Comparison of ENCODE assay signal across 16 cellular contexts in the genomic region with DNA sequence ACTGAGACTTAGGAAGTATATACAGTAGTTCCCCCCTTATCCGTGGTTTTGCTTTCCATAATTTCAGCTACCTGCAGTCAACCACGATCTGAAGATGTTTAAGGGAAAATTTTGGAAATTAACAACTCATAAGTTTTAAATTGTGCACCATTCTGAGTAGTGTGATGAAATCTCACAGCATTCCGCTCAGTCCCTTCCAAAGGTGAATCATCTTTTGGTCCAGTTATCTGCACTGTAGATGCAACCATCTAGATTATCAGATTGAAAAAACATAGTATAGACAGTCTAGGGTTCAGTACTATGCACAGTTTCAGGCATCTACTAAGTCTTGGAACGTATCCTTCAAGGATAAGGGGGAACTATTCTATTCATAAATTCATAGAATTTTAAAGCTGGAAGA.
DNase-seq lines count a peak whose midpoint lies in the region; ATAC-seq and TF ChIP-seq lines count a peak whose summit lies in the region.
"Had no signal": no experiment of that assay in that cellular context is flagged by ENCODE, and none has a peak within 500 bp of the region (broad histone marks: within the 10 kb centered on the region; RNA-seq: fewer than 3 reads in every experiment).

No MANE protein-coding gene starts in this region.

- no peak overlapping the region for H3K27ac ChIP-seq in SK-N-SH (ENCODE audit: low read depth in 2 of 2, low read length in 1 of 2)
- H3K27ac ChIP-seq in PC-3 (ENCODE audit: low read length) = no peak overlapping the region
- H3K27ac ChIP-seq in brain microvascular endothelial cell = peak overlapping the region; percentile 23
- no peak overlapping the region for H3K27ac ChIP-seq in trophoblast cell (ENCODE audit: low read depth, low read length)
- no peak overlapping the region for H3K27ac ChIP-seq in sigmoid colon
- H3K27ac ChIP-seq: 22Rv1, C4-2B had no signal

- H2AFZ ChIP-seq in SK-N-SH (ENCODE audit: low read depth) (no peak overlapping the region), PC-3 (ENCODE audit: low read length) (no peak overlapping the region), trophoblast cell (ENCODE audit: insufficient read depth, low read length, poor library complexity) (no peak overlapping the region)

- H3K4me3 ChIP-seq in SK-N-SH (ENCODE audit: low read depth in 2 of 2, low read length in 1 of 2) (no peak overlapping the region), PC-3 (ENCODE audit: low read length) (no peak overlapping the region), brain microvascular endothelial cell (ENCODE audit: low read depth, low read length) (no peak overlapping the region), trophoblast cell (ENCODE audit: low read depth, low read length) (no peak overlapping the region), sigmoid colon (no peak overlapping the region)
- H3K4me3 ChIP-seq: HAP-1 had no signal

- no peak overlapping the region for H2AK5ac ChIP-seq in trophoblast cell (ENCODE audit: low read length)

- H3K4ac ChIP-seq in trophoblast cell (ENCODE audit: low read depth, low read length) = no peak overlapping the region

- no peak overlapping the region for H4K91ac ChIP-seq in trophoblast cell (ENCODE audit: low read depth, low read length)

- BruUV-seq in PC-3 (replicated peaks; lab: Mats Ljungman, UMichigan) = no TSS peak

- H2BK120ac ChIP-seq in trophoblast cell (ENCODE audit: insufficient read depth, low read length, poor library complexity) = no peak overlapping the region

- H3K9me3 ChIP-seq in SK-N-SH (no peaks in the 10 kb centered on the region), PC-3 (ENCODE audit: low read length) (no peaks in the 10 kb centered on the region), trophoblast cell (ENCODE audit: insufficient read depth, low read depth, low read length) (no peaks in the 10 kb centered on the region), sigmoid colon (no peaks in the 10 kb centered on the region)
- H3K9me3 ChIP-seq: HAP-1 had no signal

- H3K27me3 ChIP-seq in SK-N-SH (ENCODE audit: insufficient read depth) = no peaks in the 10 kb centered on the region
- no peaks in the 10 kb centered on the region for H3K27me3 ChIP-seq in PC-3 (ENCODE audit: low read length)
- H3K27me3 ChIP-seq in brain microvascular endothelial cell (replicated peaks) = no peaks in the 10 kb centered on the region
- no peaks in the 10 kb centered on the region for H3K27me3 ChIP-seq in trophoblast cell (ENCODE audit: insufficient read depth, low read length)
- H3K27me3 ChIP-seq in sigmoid colon = no peaks in the 10 kb centered on the region

- in situ Hi-C loops in brain microvascular endothelial cell (cut with HindIII; ENCODE audit: low pct_ligation_motif_present, low sequenced_read_pairs) = no loop called here

- no peak overlapping the region for H3K14ac ChIP-seq in trophoblast cell (ENCODE audit: low read length)

- H3K23ac ChIP-seq in trophoblast cell (ENCODE audit: low read length) = no peak overlapping the region

- WGBS in SK-N-SH (ENCODE audit: low lambda C conversion rate) = 88% methylated on average over 4 of the region's 4 CpGs
- WGBS in trophoblast cell (ENCODE audit: extremely low coverage, insufficient coverage, insufficient read length) = no CpG with 5 or more reads among the region's 4 CpGs
- 81 to 89% methylated on average over 4 of the region's 4 CpGs for WGBS in sigmoid colon, 2 donors

- peaks cover 4% of the 10 kb centered on the region for H3K79me1 ChIP-seq in trophoblast cell (ENCODE audit: low read length)

- TF ChIP-seq CTCF in SK-N-SH (IDR thresholded peaks at IDR 0.05) = no peak
- TF ChIP-seq CTCF in PC-3 (conservative IDR thresholded peaks at IDR 0.05; ENCODE audit: low read depth, low read length) = no peak
- TF ChIP-seq CTCF in brain microvascular endothelial cell (IDR thresholded peaks at IDR 0.05; ENCODE audit: low read depth, low read length, missing control alignments) = no peak
- TF ChIP-seq CTCF in sigmoid colon (IDR thresholded peaks at IDR 0.05) = no peak

- no peak overlapping the region for H3K18ac ChIP-seq in trophoblast cell (ENCODE audit: low read length)

- no peak for TF ChIP-seq EP300 in SK-N-SH (IDR thresholded peaks at IDR 0.05; ENCODE audit: borderline replicate concordance in 1 of 2, low read depth in 1 of 2, low read length in 1 of 2)
- TF ChIP-seq EP300 in sigmoid colon (IDR thresholded peaks at IDR 0.05) = no peak

- intact Hi-C loops in PC-3 (cut with micrococcal nuclease) = loop anchor here (5.0 kb wide), 1 partner anchor 117 kb away; a partner anchor contains a TSS
- intact Hi-C loops in sigmoid colon (cut with DNase I) = no loop called here

- POLR2A ChIA-PET in SK-N-SH (lab: Yijun Ruan, JAX) (no interaction called here), PC-3 (lab: Charles Lee; ENCODE audit: unreplicated experiment) (no interaction called here)

- ATAC-seq in SK-N-SH treated with all-trans-retinoic acid at 6 μM for 48 hours = no peak
- ATAC-seq in PC-3 = no peak

- H3F3A ChIP-seq in SK-N-SH (replicated peaks; ENCODE audit: insufficient read depth) (peaks cover 13% of the 10 kb centered on the region), PC-3 (ENCODE audit: low read length, unreplicated experiment) (no peaks in the 10 kb centered on the region)

- peaks cover 2 to 30% of the 10 kb centered on the region in 2 experiments; a peak in 3 of 4 replicates for H3K4me1 ChIP-seq in SK-N-SH (ENCODE audit: control insufficient read depth in 1 of 2, insufficient read depth in 2 of 2, low read depth in 1 of 2, low read length in 1 of 2)
- peaks cover 37% of the 10 kb centered on the region for H3K4me1 ChIP-seq in PC-3 (ENCODE audit: insufficient read depth, low read length)
- peaks cover 3 to 7% of the 10 kb centered on the region in 2 experiments for H3K4me1 ChIP-seq in trophoblast cell (ENCODE audit: control insufficient read depth in 1 of 2, insufficient read depth in 2 of 2, low read length in 2 of 2)
- no peaks in the 10 kb centered on the region for H3K4me1 ChIP-seq in sigmoid colon
- H3K4me1 ChIP-seq: HAP-1 had no signal

- H3K9me2 ChIP-seq in SK-N-SH (no peaks in the 10 kb centered on the region), PC-3 (replicated peaks; ENCODE audit: low read length) (no peaks in the 10 kb centered on the region)

- no peak for DNase-seq in SK-N-SH
- no peak for DNase-seq in PC-3
- DNase-seq in brain microvascular endothelial cell = peak; percentile 54
- peak; percentile 36 to 78 for DNase-seq in trophoblast cell
- no peak for DNase-seq in sigmoid colon
- no peak for DNase-seq in NCI-H1092 treated with DMSO at 0.1 percent for 48 hours (lab: John Stamatoyannopoulos, UW)
- DNase-seq in cerebellar cortex (ENCODE audit: low spot score) = no peak
- DNase-seq: ACHN; CD4-positive, alpha-beta memory T cell; DMS79; EL; GDM1 had no signal

- H4K8ac ChIP-seq in trophoblast cell (ENCODE audit: low read depth, low read length) = no peak overlapping the region

- H3K36me3 ChIP-seq in SK-N-SH (replicated peaks in 1 of 2; ENCODE audit: control insufficient read depth in 1 of 2, insufficient read depth in 2 of 2, low read length in 1 of 2) = no peaks in the 10 kb centered on the region
- H3K36me3 ChIP-seq in PC-3 (ENCODE audit: low read depth, low read length) = no peaks in the 10 kb centered on the region
- no peaks in the 10 kb centered on the region for H3K36me3 ChIP-seq in brain microvascular endothelial cell (replicated peaks)
- no peaks in the 10 kb centered on the region for H3K36me3 ChIP-seq in trophoblast cell (ENCODE audit: control insufficient read depth in 1 of 2, insufficient read depth in 2 of 2, low read length in 2 of 2)
- H3K36me3 ChIP-seq in sigmoid colon = no peaks in the 10 kb centered on the region
- H3K36me3 ChIP-seq: HAP-1 had no signal

- H4K12ac ChIP-seq in trophoblast cell (ENCODE audit: low read depth, low read length) = no peak overlapping the region

- no peaks in the 10 kb centered on the region for H3K79me2 ChIP-seq in SK-N-SH (ENCODE audit: insufficient read depth)
- H3K79me2 ChIP-seq in PC-3 (ENCODE audit: low read length) = no peaks in the 10 kb centered on the region
- H3K79me2 ChIP-seq in trophoblast cell (ENCODE audit: control insufficient read depth, insufficient read depth, low read length, poor library complexity) = no peaks in the 10 kb centered on the region

- H3K4me2 ChIP-seq in SK-N-SH (no peak overlapping the region), PC-3 (ENCODE audit: low read length) (peak overlapping the region; percentile 19; the same call in 1 of the 2 replicates), trophoblast cell (ENCODE audit: low read length) (no peak overlapping the region)

- no peak for TF ChIP-seq POLR2A in sigmoid colon (IDR thresholded peaks at IDR 0.05)

- no peak overlapping the region for H3K9ac ChIP-seq in SK-N-SH
- H3K9ac ChIP-seq in PC-3 (ENCODE audit: low read length) = no peak overlapping the region
- H3K9ac ChIP-seq in trophoblast cell (ENCODE audit: low read length) = no peak overlapping the region

- TF ChIP-seq RAD21 in SK-N-SH (IDR thresholded peaks at IDR 0.05; ENCODE audit: low read length) = no peak

- H4K20me1 ChIP-seq in SK-N-SH (ENCODE audit: insufficient read depth) = no peaks in the 10 kb centered on the region
- H4K20me1 ChIP-seq in PC-3 (ENCODE audit: low read length) = no peaks in the 10 kb centered on the region

- no peak overlapping the region for H2BK12ac ChIP-seq in trophoblast cell (ENCODE audit: low read length)

- CTCF ChIA-PET in SK-N-SH (lab: Yijun Ruan, JAX) (interaction anchor here (0.5 to 2.1 kb wide), 2 partner anchors 15 to 148 kb away, joined by 3 to 10 read pairs; no protein-coding TSS in a partner anchor), PC-3 (lab: Charles Lee) (no interaction called here)

- no peak overlapping the region for H2BK5ac ChIP-seq in trophoblast cell (ENCODE audit: low read depth, low read length, poor library complexity)

TF ChIP-seq in SK-N-SH, 30 proteins besides CTCF, POLR2A, EP300 and RAD21:
- TF ChIP-seq FOSL2 (IDR thresholded peaks at IDR 0.05; ENCODE audit: borderline replicate concordance, low read depth) (0 out of 2 replicates have a peak, but pooled peaks have one; percentile 27), MXI1 (IDR thresholded peaks at IDR 0.05; ENCODE audit: low read depth, low read length) (no peak)

TF ChIP-seq in SK-N-SH treated with all-trans-retinoic acid at 6 μM for 48 hours, 23 proteins besides CTCF, POLR2A, EP300 and RAD21:
- TF ChIP-seq CSDC2 (CRISPR knock-in tag; IDR thresholded peaks at IDR 0.05) = no peak
- no peak for TF ChIP-seq ESRRG (CRISPR knock-in tag; IDR thresholded peaks at IDR 0.05)
- TF ChIP-seq ISL1 (CRISPR knock-in tag; IDR thresholded peaks at IDR 0.05) = no peak
- TF ChIP-seq BACH2 (CRISPR knock-in tag; IDR thresholded peaks at IDR 0.05; ENCODE audit: borderline replicate concordance) = no peak
- no peak for TF ChIP-seq ZC3H10 (CRISPR knock-in tag; IDR thresholded peaks at IDR 0.05)
- no peak for TF ChIP-seq SNAI2 (CRISPR knock-in tag; IDR thresholded peaks at IDR 0.05)
- TF ChIP-seq ARNTL (CRISPR knock-in tag; IDR thresholded peaks at IDR 0.05; ENCODE audit: borderline replicate concordance, low read depth) = no peak
- no peak for TF ChIP-seq ZFP3 (CRISPR knock-in tag; IDR thresholded peaks at IDR 0.05)
- TF ChIP-seq RARB (CRISPR knock-in tag; IDR thresholded peaks at IDR 0.05) = no peak

Comparison
In these comparisons a context has a peak if more than half of its experiments do, and no peak if none do; other contexts are left out.
1. DNase-seq: peak in brain microvascular endothelial cell (single experiment) and trophoblast cell (2 of 2); none in SK-N-SH (single experiment), PC-3 (single experiment), sigmoid colon (single experiment), NCI-H1092 treated with DMSO at 0.1 percent for 48 hours (single experiment) and cerebellar cortex (single experiment).